Comparison of ENCODE assay signal across 1 cellular context in genomic region chr2:120526047-120526562, GRCh38.
TF ChIP-seq lines count a peak whose summit lies in the region.

No MANE protein-coding gene starts in this region.

TF ChIP-seq in WTC11, 78 proteins besides CTCF, POLR2A, EP300 and RAD21 (continued from another document):
- TF ChIP-seq, protein P1, sequence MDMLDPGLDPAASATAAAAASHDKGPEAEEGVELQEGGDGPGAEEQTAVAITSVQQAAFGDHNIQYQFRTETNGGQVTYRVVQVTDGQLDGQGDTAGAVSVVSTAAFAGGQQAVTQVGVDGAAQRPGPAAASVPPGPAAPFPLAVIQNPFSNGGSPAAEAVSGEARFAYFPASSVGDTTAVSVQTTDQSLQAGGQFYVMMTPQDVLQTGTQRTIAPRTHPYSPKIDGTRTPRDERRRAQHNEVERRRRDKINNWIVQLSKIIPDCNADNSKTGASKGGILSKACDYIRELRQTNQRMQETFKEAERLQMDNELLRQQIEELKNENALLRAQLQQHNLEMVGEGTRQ (CRISPR knock-in tag; IDR thresholded peaks at IDR 0.05) = no peak
- TF ChIP-seq MLX (CRISPR knock-in tag; IDR thresholded peaks at IDR 0.05) (no peak), ZNF281 (CRISPR knock-in tag; IDR thresholded peaks at IDR 0.05) (no peak)
- TF ChIP-seq, protein P2, sequence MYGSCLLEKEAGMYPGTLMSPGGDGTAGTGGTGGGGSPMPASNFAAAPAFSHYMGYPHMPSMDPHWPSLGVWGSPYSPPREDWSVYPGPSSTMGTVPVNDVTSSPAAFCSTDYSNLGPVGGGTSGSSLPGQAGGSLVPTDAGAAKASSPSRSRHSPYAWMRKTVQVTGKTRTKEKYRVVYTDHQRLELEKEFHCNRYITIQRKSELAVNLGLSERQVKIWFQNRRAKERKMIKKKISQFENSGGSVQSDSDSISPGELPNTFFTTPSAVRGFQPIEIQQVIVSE (CRISPR knock-in tag; IDR thresholded peaks at IDR 0.05; ENCODE audit: borderline replicate concordance) = no peak
- TF ChIP-seq, protein P3, sequence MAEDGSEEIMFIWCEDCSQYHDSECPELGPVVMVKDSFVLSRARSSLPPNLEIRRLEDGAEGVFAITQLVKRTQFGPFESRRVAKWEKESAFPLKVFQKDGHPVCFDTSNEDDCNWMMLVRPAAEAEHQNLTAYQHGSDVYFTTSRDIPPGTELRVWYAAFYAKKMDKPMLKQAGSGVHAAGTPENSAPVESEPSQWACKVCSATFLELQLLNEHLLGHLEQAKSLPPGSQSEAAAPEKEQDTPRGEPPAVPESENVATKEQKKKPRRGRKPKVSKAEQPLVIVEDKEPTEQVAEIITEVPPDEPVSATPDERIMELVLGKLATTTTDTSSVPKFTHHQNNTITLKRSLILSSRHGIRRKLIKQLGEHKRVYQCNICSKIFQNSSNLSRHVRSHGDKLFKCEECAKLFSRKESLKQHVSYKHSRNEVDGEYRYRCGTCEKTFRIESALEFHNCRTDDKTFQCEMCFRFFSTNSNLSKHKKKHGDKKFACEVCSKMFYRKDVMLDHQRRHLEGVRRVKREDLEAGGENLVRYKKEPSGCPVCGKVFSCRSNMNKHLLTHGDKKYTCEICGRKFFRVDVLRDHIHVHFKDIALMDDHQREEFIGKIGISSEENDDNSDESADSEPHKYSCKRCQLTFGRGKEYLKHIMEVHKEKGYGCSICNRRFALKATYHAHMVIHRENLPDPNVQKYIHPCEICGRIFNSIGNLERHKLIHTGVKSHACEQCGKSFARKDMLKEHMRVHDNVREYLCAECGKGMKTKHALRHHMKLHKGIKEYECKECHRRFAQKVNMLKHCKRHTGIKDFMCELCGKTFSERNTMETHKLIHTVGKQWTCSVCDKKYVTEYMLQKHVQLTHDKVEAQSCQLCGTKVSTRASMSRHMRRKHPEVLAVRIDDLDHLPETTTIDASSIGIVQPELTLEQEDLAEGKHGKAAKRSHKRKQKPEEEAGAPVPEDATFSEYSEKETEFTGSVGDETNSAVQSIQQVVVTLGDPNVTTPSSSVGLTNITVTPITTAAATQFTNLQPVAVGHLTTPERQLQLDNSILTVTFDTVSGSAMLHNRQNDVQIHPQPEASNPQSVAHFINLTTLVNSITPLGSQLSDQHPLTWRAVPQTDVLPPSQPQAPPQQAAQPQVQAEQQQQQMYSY (CRISPR knock-in tag; IDR thresholded peaks at IDR 0.05) = no peak
